Comparison of ENCODE assay signal across 26 cellular contexts in the genomic region with DNA sequence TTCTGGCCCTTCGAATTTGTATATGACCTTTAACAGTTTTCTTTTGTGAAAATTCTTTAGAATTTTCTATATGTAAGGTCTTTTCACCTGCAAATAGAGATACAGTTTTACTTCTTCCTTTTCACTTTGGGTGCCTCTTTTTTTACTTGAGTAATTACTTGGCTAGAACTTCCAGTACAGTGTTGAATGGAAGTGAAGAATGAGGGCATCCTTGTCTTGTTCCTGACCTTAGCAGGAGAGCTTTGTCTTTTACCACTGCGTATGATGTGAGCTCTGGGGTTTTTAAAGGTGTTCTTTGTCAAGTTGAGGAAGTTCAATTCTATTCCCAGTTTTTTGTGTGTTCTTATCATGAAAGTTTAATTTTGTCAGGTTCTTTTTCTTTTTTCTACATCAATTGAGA. TPM values are rescaled to one million over a fixed set of nuclear protein-coding genes. Genes with fewer than 3 reads are reported as not detected.
DNase-seq lines count a peak whose midpoint lies in the region; ATAC-seq and TF ChIP-seq lines count a peak whose summit lies in the region.
"Had no signal": no experiment of that assay in that cellular context is flagged by ENCODE, and none has a peak within 500 bp of the region (broad histone marks: within the 10 kb centered on the region; RNA-seq: fewer than 3 reads in every experiment).

No MANE protein-coding gene starts in this region.

- no peaks in the 10 kb centered on the region for H3K27me3 Mint-ChIP-seq in activated CD8-positive, alpha-beta T cell treated with anti-CD3 and anti-CD28 coated beads for 36 hours
- H3K27me3 Mint-ChIP-seq in activated CD8-positive, alpha-beta T cell treated with anti-CD3 and anti-CD28 coated beads, Interleukin-2, amount 10 ng/mL, durations not matched to agents 7 days and 5 days (ENCODE audit: low read depth) = no peaks in the 10 kb centered on the region
- H3K27me3 Mint-ChIP-seq in CD8-positive, alpha-beta T cell (ENCODE audit: low read depth) = no peaks in the 10 kb centered on the region
- no peaks in the 10 kb centered on the region for H3K27me3 Mint-ChIP-seq in WTC11 (ENCODE audit: low read depth)
- H3K27me3 Mint-ChIP-seq: CD8-positive, alpha-beta memory T cell had no signal

- ATAC-seq in activated CD8-positive, alpha-beta T cell treated with anti-CD3 and anti-CD28 coated beads for 36 hours = no peak
- no peak for ATAC-seq in activated CD8-positive, alpha-beta T cell treated with anti-CD3 and anti-CD28 coated beads, Interleukin-2, amount 10 ng/mL, durations not matched to agents 7 days and 5 days
- ATAC-seq in CD8-positive, alpha-beta T cell = no peak
- ATAC-seq in WTC11 = peak; percentile 46
- no peak for ATAC-seq in stimulated activated effector memory CD8-positive, alpha-beta T cell treated with anti-CD3 and anti-CD28 coated beads, Interleukin-12 subunit alpha, Interleukin-12 subunit beta, amount 100 ng/mL, for 72 hours
- ATAC-seq: HepG2, K562 had no signal

- peaks cover 91% of the 10 kb centered on the region for H3K4me1 Mint-ChIP-seq in activated CD8-positive, alpha-beta T cell treated with anti-CD3 and anti-CD28 coated beads for 36 hours (ENCODE audit: low read depth)
- peaks cover 67% of the 10 kb centered on the region for H3K4me1 Mint-ChIP-seq in activated CD8-positive, alpha-beta T cell treated with anti-CD3 and anti-CD28 coated beads, Interleukin-2, amount 10 ng/mL, durations not matched to agents 7 days and 5 days (ENCODE audit: low read depth)
- H3K4me1 Mint-ChIP-seq in CD8-positive, alpha-beta T cell (ENCODE audit: low read depth) = peaks cover 94% of the 10 kb centered on the region
- peaks cover 47% of the 10 kb centered on the region for H3K4me1 Mint-ChIP-seq in WTC11
- peaks cover 91% of the 10 kb centered on the region for H3K4me1 Mint-ChIP-seq in stimulated activated effector memory CD8-positive, alpha-beta T cell treated with anti-CD3 and anti-CD28 coated beads, Interleukin-12 subunit alpha, Interleukin-12 subunit beta, amount 100 ng/mL, for 72 hours

- H3K36me3 ChIP-seq in CD8-positive, alpha-beta T cell (ENCODE audit: insufficient read depth, low read length) = no peaks in the 10 kb centered on the region

- CTCF ChIA-PET in activated CD8-positive, alpha-beta T cell treated with anti-CD3 and anti-CD28 coated beads for 36 hours (lab: Charles Lee) = interaction anchor here (1.0 to 2.4 kb wide), 3 partner anchors 29 to 33 kb away, joined by 3 to 11 read pairs (median 4); no protein-coding TSS in a partner anchor
- CTCF ChIA-PET in activated CD8-positive, alpha-beta T cell treated with anti-CD3 and anti-CD28 coated beads, Interleukin-2, amount 10 ng/mL, durations not matched to agents 7 days and 5 days (lab: Charles Lee) = interaction anchor here (3.3 kb wide), 1 partner anchor 32 kb away, joined by 12 read pairs; no protein-coding TSS in a partner anchor
- CTCF ChIA-PET in CD8-positive, alpha-beta T cell (lab: Charles Lee) = interaction anchor here (1.1 kb wide), 1 partner anchor 77 kb away, joined by 3 read pairs; no protein-coding TSS in a partner anchor
- CTCF ChIA-PET in WTC11 (lab: Charles Lee) = interaction anchor here (1.6 kb wide), 1 partner anchor 33 kb away, joined by 6 read pairs; no protein-coding TSS in a partner anchor

- H3K9me3 ChIP-seq in CD8-positive, alpha-beta T cell (ENCODE audit: low read length) = no peaks in the 10 kb centered on the region
- H3K9me3 ChIP-seq: MG63, SK-N-SH had no signal

- no peaks in the 10 kb centered on the region for H3K9me3 Mint-ChIP-seq in activated CD8-positive, alpha-beta T cell treated with anti-CD3 and anti-CD28 coated beads for 36 hours
- no peaks in the 10 kb centered on the region for H3K9me3 Mint-ChIP-seq in activated CD8-positive, alpha-beta T cell treated with anti-CD3 and anti-CD28 coated beads, Interleukin-2, amount 10 ng/mL, durations not matched to agents 7 days and 5 days (ENCODE audit: insufficient read depth)
- H3K9me3 Mint-ChIP-seq in CD8-positive, alpha-beta T cell = no peaks in the 10 kb centered on the region
- no peaks in the 10 kb centered on the region for H3K9me3 Mint-ChIP-seq in WTC11
- H3K9me3 Mint-ChIP-seq in stimulated activated effector memory CD8-positive, alpha-beta T cell treated with anti-CD3 and anti-CD28 coated beads, Interleukin-12 subunit alpha, Interleukin-12 subunit beta, amount 100 ng/mL, for 72 hours = no peaks in the 10 kb centered on the region
- H3K9me3 Mint-ChIP-seq: CD8-positive, alpha-beta memory T cell had no signal

- intact Hi-C loops in activated CD8-positive, alpha-beta T cell treated with anti-CD3 and anti-CD28 coated beads for 36 hours (cut with micrococcal nuclease) = no loop called here
- intact Hi-C loops in CD8-positive, alpha-beta T cell (cut with DNase I, micrococcal nuclease) = loop anchor here in 1 of 2 experiments (2.0 kb wide), 1 partner anchor 18 kb away; no protein-coding TSS in a partner anchor

- no peak for DNase-seq in activated CD8-positive, alpha-beta T cell treated with anti-CD3 and anti-CD28 coated beads for 36 hours
- DNase-seq in activated CD8-positive, alpha-beta T cell treated with anti-CD3 and anti-CD28 coated beads, Interleukin-2, amount 10 ng/mL, durations not matched to agents 7 days and 5 days = no peak
- DNase-seq in CD8-positive, alpha-beta T cell = no peak
- no peak for DNase-seq in WTC11 (ENCODE audit: low spot score)
- DNase-seq in stimulated activated effector memory CD8-positive, alpha-beta T cell treated with anti-CD3 and anti-CD28 coated beads, Interleukin-12 subunit alpha, Interleukin-12 subunit beta, amount 100 ng/mL, for 72 hours (ENCODE audit: low spot score in 2 of 2) = no peak
- DNase-seq in hepatic stellate cell (ENCODE audit: low spot score) = no peak
- no peak for DNase-seq in coronary artery (ENCODE audit: low spot score)
- no peak for DNase-seq in NCI-H146 treated with DMSO at 0.1 percent for 48 hours (lab: John Stamatoyannopoulos, UW; ENCODE audit: unreplicated experiment)
- DNase-seq: AML-193; C1 segment of cervical spinal cord; CD8-positive, alpha-beta memory T cell; DMS 273 treated with DMSO at 0.1 percent for 48 hours; DMS79; EL; GDM1; Kasumi-1; MG63; NCI-H1105 treated with DMSO at 0.1 percent for 48 hours; NCI-H146; NCI-H2029; NCI-H446; NCI-H524 treated with DMSO at 0.1 percent for 48 hours; NCI-H774; SK-N-SH had no signal

- TF ChIP-seq CTCF in activated CD8-positive, alpha-beta T cell treated with anti-CD3 and anti-CD28 coated beads for 36 hours (IDR thresholded peaks at IDR 0.05) = no peak
- no peak for TF ChIP-seq CTCF in CD8-positive, alpha-beta T cell (IDR thresholded peaks at IDR 0.05)
- no peak for TF ChIP-seq CTCF in WTC11 (IDR thresholded peaks at IDR 0.05)
- TF ChIP-seq CTCF in coronary artery (IDR thresholded peaks at IDR 0.05) = no peak

- no peak overlapping the region for H3K4me3 ChIP-seq in CD8-positive, alpha-beta T cell (ENCODE audit: low read depth, low read length)
- H3K4me3 ChIP-seq in coronary artery = no peak overlapping the region
- H3K4me3 ChIP-seq: K562, MG63 had no signal

- H3K27me3 ChIP-seq in CD8-positive, alpha-beta T cell (ENCODE audit: insufficient read depth, low read length) = no peaks in the 10 kb centered on the region
- H3K27me3 ChIP-seq: MG63 had no signal

- POLR2A ChIA-PET in activated CD8-positive, alpha-beta T cell treated with anti-CD3 and anti-CD28 coated beads for 36 hours (lab: Charles Lee) = interaction anchor here (0.9 kb wide), 1 partner anchor 21 kb away, joined by 3 read pairs; no protein-coding TSS in a partner anchor
- POLR2A ChIA-PET in activated CD8-positive, alpha-beta T cell treated with anti-CD3 and anti-CD28 coated beads, Interleukin-2, amount 10 ng/mL, durations not matched to agents 7 days and 5 days (lab: Charles Lee) = no interaction called here
- POLR2A ChIA-PET in CD8-positive, alpha-beta T cell (lab: Charles Lee) = no interaction called here
- POLR2A ChIA-PET in WTC11 (lab: Charles Lee) = no interaction called here

- H3K36me3 Mint-ChIP-seq in activated CD8-positive, alpha-beta T cell treated with anti-CD3 and anti-CD28 coated beads for 36 hours (ENCODE audit: low read depth) = peaks cover 56% of the 10 kb centered on the region
- H3K36me3 Mint-ChIP-seq in activated CD8-positive, alpha-beta T cell treated with anti-CD3 and anti-CD28 coated beads, Interleukin-2, amount 10 ng/mL, durations not matched to agents 7 days and 5 days (ENCODE audit: low read depth) = peaks cover 70% of the 10 kb centered on the region
- peaks cover 41% of the 10 kb centered on the region for H3K36me3 Mint-ChIP-seq in CD8-positive, alpha-beta T cell
- 0 out of 2 replicates have a peak, but pooled peaks cover 4% of the 10 kb centered on the region for H3K36me3 Mint-ChIP-seq in WTC11
- peaks cover 66% of the 10 kb centered on the region for H3K36me3 Mint-ChIP-seq in stimulated activated effector memory CD8-positive, alpha-beta T cell treated with anti-CD3 and anti-CD28 coated beads, Interleukin-12 subunit alpha, Interleukin-12 subunit beta, amount 100 ng/mL, for 72 hours

- H3K4me1 ChIP-seq in CD8-positive, alpha-beta T cell (ENCODE audit: insufficient read depth, low read length) = peaks cover 52% of the 10 kb centered on the region

- no peak overlapping the region for H3K4me3 Mint-ChIP-seq in activated CD8-positive, alpha-beta T cell treated with anti-CD3 and anti-CD28 coated beads for 36 hours
- H3K4me3 Mint-ChIP-seq in activated CD8-positive, alpha-beta T cell treated with anti-CD3 and anti-CD28 coated beads, Interleukin-2, amount 10 ng/mL, durations not matched to agents 7 days and 5 days = no peak overlapping the region
- no peak overlapping the region for H3K4me3 Mint-ChIP-seq in CD8-positive, alpha-beta T cell
- no peak overlapping the region; the same call in 1 of the 2 replicates for H3K4me3 Mint-ChIP-seq in WTC11
- H3K4me3 Mint-ChIP-seq in stimulated activated effector memory CD8-positive, alpha-beta T cell treated with anti-CD3 and anti-CD28 coated beads, Interleukin-12 subunit alpha, Interleukin-12 subunit beta, amount 100 ng/mL, for 72 hours = no peak overlapping the region

- H3K27ac ChIP-seq in CD8-positive, alpha-beta T cell (ENCODE audit: low read depth, low read length) = no peak overlapping the region
- no peak overlapping the region for H3K27ac ChIP-seq in coronary artery

- peak overlapping the region; percentile 53 for H3K27ac Mint-ChIP-seq in activated CD8-positive, alpha-beta T cell treated with anti-CD3 and anti-CD28 coated beads for 36 hours
- no peak overlapping the region for H3K27ac Mint-ChIP-seq in activated CD8-positive, alpha-beta T cell treated with anti-CD3 and anti-CD28 coated beads, Interleukin-2, amount 10 ng/mL, durations not matched to agents 7 days and 5 days
- H3K27ac Mint-ChIP-seq in CD8-positive, alpha-beta T cell = peak overlapping the region; percentile 1
- H3K27ac Mint-ChIP-seq in WTC11 = no peak overlapping the region
- H3K27ac Mint-ChIP-seq in stimulated activated effector memory CD8-positive, alpha-beta T cell treated with anti-CD3 and anti-CD28 coated beads, Interleukin-12 subunit alpha, Interleukin-12 subunit beta, amount 100 ng/mL, for 72 hours = peak overlapping the region; percentile 20

RNA-seq across cellular contexts. Expression of a gene that starts 21.6 kb away (rescaled TPM):
- total RNA-seq in activated CD8-positive, alpha-beta T cell treated with anti-CD3 and anti-CD28 coated beads for 36 hours = 10 to 100 TPM; 37.2 to 38.0 TPM
- 10 to 100 TPM; 59.9 to 60.1 TPM for total RNA-seq in activated CD8-positive, alpha-beta T cell treated with anti-CD3 and anti-CD28 coated beads, Interleukin-2, amount 10 ng/mL, durations not matched to agents 7 days and 5 days
- total RNA-seq in CD8-positive, alpha-beta T cell = 10 to 100 TPM; 56.1 to 56.5 TPM
- 27.0 to 29.0 TPM (median 28.1 TPM) in 3 replicates for total RNA-seq in WTC11 (2021)

RNA-seq across cellular contexts. Expression of a gene that starts 22.0 kb away (rescaled TPM):
- 1 to 10 TPM; 1.8 to 2.4 TPM for total RNA-seq in activated CD8-positive, alpha-beta T cell treated with anti-CD3 and anti-CD28 coated beads for 36 hours
- 1 to 10 TPM; 2.8 to 4.2 TPM for total RNA-seq in activated CD8-positive, alpha-beta T cell treated with anti-CD3 and anti-CD28 coated beads, Interleukin-2, amount 10 ng/mL, durations not matched to agents 7 days and 5 days
- 1 to 10 TPM; 3.7 TPM for total RNA-seq in CD8-positive, alpha-beta T cell
- 0.55 to 1.6 TPM (median 0.82 TPM) in 3 replicates for total RNA-seq in WTC11 (2021)

RNA-seq across cellular contexts. Expression of a gene that starts 24.9 kb away (rescaled TPM):
- 100 to 1,000 TPM; 139 TPM for total RNA-seq in activated CD8-positive, alpha-beta T cell treated with anti-CD3 and anti-CD28 coated beads for 36 hours
- 100 to 1,000 TPM; 159 to 169 TPM for total RNA-seq in activated CD8-positive, alpha-beta T cell treated with anti-CD3 and anti-CD28 coated beads, Interleukin-2, amount 10 ng/mL, durations not matched to agents 7 days and 5 days
- total RNA-seq in CD8-positive, alpha-beta T cell = 10 to 100 TPM; 28.1 to 31.3 TPM
- total RNA-seq in WTC11 (2021) = 2.1 to 2.7 TPM (median 2.6 TPM) in 3 replicates

Comparison
In these comparisons a context has a peak if more than half of its experiments do, and no peak if none do; other contexts are left out.
1. H3K27ac Mint-ChIP-seq: peak in activated CD8-positive, alpha-beta T cell treated with anti-CD3 and anti-CD28 coated beads for 36 hours (single experiment), CD8-positive, alpha-beta T cell (single experiment) and stimulated activated effector memory CD8-positive, alpha-beta T cell treated with anti-CD3 and anti-CD28 coated beads, Interleukin-12 subunit alpha, Interleukin-12 subunit beta, amount 100 ng/mL, for 72 hours (single experiment); none in activated CD8-positive, alpha-beta T cell treated with anti-CD3 and anti-CD28 coated beads, Interleukin-2, amount 10 ng/mL, durations not matched to agents 7 days and 5 days (single experiment) and WTC11 (single experiment).
2. RNA of a gene that starts 24.9 kb away (total RNA-seq): 159 to 169 TPM in activated CD8-positive, alpha-beta T cell treated with anti-CD3 and anti-CD28 coated beads, Interleukin-2, amount 10 ng/mL, durations not matched to agents 7 days and 5 days and 139 TPM in activated CD8-positive, alpha-beta T cell treated with anti-CD3 and anti-CD28 coated beads for 36 hours; 28.1 to 31.3 TPM in CD8-positive, alpha-beta T cell and 2.1 to 2.7 TPM in WTC11; every median in the first group is over 4 times any median in the second.